8 cellular contexts compared by ENCODE assay signal in genomic region chr16:12035404-12036147, GRCh38. TPM values are rescaled to one million over a fixed set of nuclear protein-coding genes. Genes with fewer than 3 reads are reported as not detected.
DNase-seq lines count a peak whose midpoint lies in the region; ATAC-seq and TF ChIP-seq lines count a peak whose summit lies in the region.
"Not testable (repeated sequence)": the region's sequence is repeated elsewhere in the genome, so short reads cannot be mapped to it uniquely, and the experiment has no call there.

No MANE protein-coding gene starts in this region.

- H3K79me2 ChIP-seq in osteoblast (ENCODE audit: insufficient read depth, low read length): not testable (repeated sequence)

- H3K27ac ChIP-seq in esophagus (ENCODE audit: low read depth in 2 of 2, low read length in 1 of 2): peak overlapping the region; percentile 13 to 76
- peak overlapping the region in 8 of 10 donors; percentile 2 to 75 (median 53) for H3K27ac ChIP-seq in heart right ventricle
- H3K27ac ChIP-seq in right lobe of liver: not testable (repeated sequence)
- peak overlapping the region; percentile 23 for H3K27ac ChIP-seq in osteoblast (ENCODE audit: low read depth, low read length)
- H3K27ac ChIP-seq in stomach: peak overlapping the region in 4 of 5 donors; percentile 45 to 70 (median 52)
- H3K27ac ChIP-seq in aorta (ENCODE audit: low read depth in 1 of 2, low read length in 2 of 2): peak overlapping the region in 1 of 2 donors; percentile 25

- DNase-seq in activated T-cell treated with anti-CD3 and anti-CD28 coated beads, Interleukin-2, amount 50 U/mL, for 72 hours; right lobe of liver; osteoblast (ENCODE audit: insufficient read length, low spot score, missing footprints); stomach; aorta: not testable (repeated sequence)
- peak in 1 of 2 donors; percentile 42 for DNase-seq in heart right ventricle

- not testable (repeated sequence) for H3K4me1 Mint-ChIP-seq in activated T-cell treated with anti-CD3 and anti-CD28 coated beads, Interleukin-2, amount 50 U/mL, for 72 hours (ENCODE audit: low read depth)

- TF ChIP-seq CTCF in heart right ventricle (IDR thresholded peaks at IDR 0.05); right lobe of liver (IDR thresholded peaks at IDR 0.05); osteoblast (IDR thresholded peaks at IDR 0.05; ENCODE audit: extremely low read depth, low read depth, low read length); stomach (IDR thresholded peaks at IDR 0.05): not testable (repeated sequence)

- not testable (repeated sequence) for TF ChIP-seq EP300 in stomach (IDR thresholded peaks at IDR 0.05)

- not testable (repeated sequence) for H3K4me3 Mint-ChIP-seq in activated T-cell treated with anti-CD3 and anti-CD28 coated beads, Interleukin-2, amount 50 U/mL, for 72 hours

- TF ChIP-seq POLR2A in right lobe of liver (IDR thresholded peaks at IDR 0.05); stomach (IDR thresholded peaks at IDR 0.05): not testable (repeated sequence)

- not testable (repeated sequence) for H3K9me3 Mint-ChIP-seq in activated T-cell treated with anti-CD3 and anti-CD28 coated beads, Interleukin-2, amount 50 U/mL, for 72 hours

- not testable (repeated sequence) for H3K9me3 ChIP-seq in esophagus (ENCODE audit: control insufficient read depth in 2 of 2, insufficient read depth in 1 of 2, low read depth in 1 of 2, low read length in 1 of 2); heart right ventricle; right lobe of liver; osteoblast (ENCODE audit: low read depth, low read length); stomach; aorta (ENCODE audit: control insufficient read depth, low read length)

- H3K36me3 Mint-ChIP-seq in activated T-cell treated with anti-CD3 and anti-CD28 coated beads, Interleukin-2, amount 50 U/mL, for 72 hours (ENCODE audit: insufficient read depth in 2 of 2): not testable (repeated sequence)

- intact Hi-C loops in heart right ventricle (cut with DNase I): loop anchor here in 1 of 10 donors (5.0 kb wide), 1 partner anchor 58 kb away; the partner anchor contains the start of gene SNX29
- intact Hi-C loops in right lobe of liver (cut with DNase I); stomach (cut with DNase I; ENCODE audit: low total_unique reads); aorta (cut with DNase I): not testable (repeated sequence)

- not testable (repeated sequence) for H3K4me3 ChIP-seq in esophagus (ENCODE audit: low read depth in 1 of 2, low read length in 2 of 2); heart right ventricle; right lobe of liver; osteoblast (ENCODE audit: insufficient read depth, low read length); stomach; aorta (ENCODE audit: low read length in 2 of 2)

- H3K4me2 ChIP-seq in osteoblast (ENCODE audit: insufficient read depth, low read length): not testable (repeated sequence)

- peak overlapping the region; percentile 51 for H2AFZ ChIP-seq in osteoblast (ENCODE audit: low read length)

- H3K27me3 Mint-ChIP-seq in activated T-cell treated with anti-CD3 and anti-CD28 coated beads, Interleukin-2, amount 50 U/mL, for 72 hours (ENCODE audit: low read depth): not testable (repeated sequence)

- H3K36me3 ChIP-seq in esophagus (ENCODE audit: control insufficient read depth in 2 of 2, insufficient read depth in 2 of 2, low read length in 1 of 2); heart right ventricle; right lobe of liver; osteoblast (ENCODE audit: insufficient read depth, low read length); aorta (ENCODE audit: control insufficient read depth in 1 of 2, insufficient read depth in 2 of 2, low read length in 1 of 2): not testable (repeated sequence)
- peaks cover 0 to 11% (median 4%) of the 10 kb centered on the region in 4 donors for H3K36me3 ChIP-seq in stomach

- ATAC-seq in HG02852 (IDR thresholded peaks at IDR 0.05; ENCODE audit: unreplicated experiment): peak; percentile 8
- ATAC-seq in activated T-cell treated with anti-CD3 and anti-CD28 coated beads, Interleukin-2, amount 50 U/mL, for 72 hours (replicated peaks in 1 of 2): not testable (repeated sequence)
- ATAC-seq in heart right ventricle: peak; percentile 35 to 87 (median 58)
- ATAC-seq in right lobe of liver: peak; percentile 44 to 71 (median 62)
- peak; percentile 33 for ATAC-seq in aorta (ENCODE audit: low FRiP score)

- peak overlapping the region; percentile 60 for H3K27ac Mint-ChIP-seq in activated T-cell treated with anti-CD3 and anti-CD28 coated beads, Interleukin-2, amount 50 U/mL, for 72 hours

- not testable (repeated sequence) for H4K20me1 ChIP-seq in osteoblast (ENCODE audit: insufficient read depth, low read length)

- H3K4me1 ChIP-seq in esophagus (ENCODE audit: control insufficient read depth in 2 of 2, insufficient read depth in 2 of 2, low read length in 1 of 2); right lobe of liver; aorta (ENCODE audit: control insufficient read depth in 1 of 2, insufficient read depth in 2 of 2, low read length in 2 of 2): not testable (repeated sequence)
- H3K4me1 ChIP-seq in heart right ventricle (peaks cover 0 to 44% (median 26%) of the 10 kb centered on the region in 9 donors), osteoblast (ENCODE audit: insufficient read depth, low read length) (peaks cover 15% of the 10 kb centered on the region), stomach (peaks cover 10 to 34% (median 29%) of the 10 kb centered on the region in 4 donors)

- H3K27me3 ChIP-seq in esophagus (ENCODE audit: control insufficient read depth in 1 of 2, insufficient read depth in 2 of 2, low read length in 2 of 2); heart right ventricle; right lobe of liver; osteoblast (ENCODE audit: insufficient read depth, low read length); stomach; aorta (ENCODE audit: control insufficient read depth in 1 of 2, insufficient read depth in 2 of 2, low read length in 1 of 2): not testable (repeated sequence)

- WGBS in esophagus, 2 donors: 38 to 52% methylated on average over 5 of the region's 5 CpGs
- WGBS in heart right ventricle, 2 donors: 40 to 43% methylated on average over 5 of the region's 5 CpGs
- 38% methylated on average over 5 of the region's 5 CpGs for WGBS in right lobe of liver (ENCODE audit: insufficient coverage, low coverage, low lambda C conversion rate, missing lambda C conversion rate)
- 43 to 56% (median 47%) methylated on average over 5 of the region's 5 CpGs for WGBS in stomach, 5 donors
- 26 to 47% methylated on average over 5 of the region's 5 CpGs for WGBS in aorta, 2 donors

RNA-seq across cellular contexts. Expression of gene SNX29, which starts 59.0 kb away (rescaled TPM):
- total RNA-seq in activated T-cell treated with anti-CD3 and anti-CD28 coated beads, Interleukin-2, amount 50 U/mL, for 72 hours: 10 to 100 TPM; 10.1 to 13.4 TPM
- 1 to 10 TPM; 3.4 to 6.3 TPM for polyA plus RNA-seq in esophagus
- 10 to 100 TPM; 10.8 to 23.9 (median 14.0) TPM for total RNA-seq in heart right ventricle
- polyA plus RNA-seq in heart right ventricle: 1 to 10 TPM; 2.1 to 2.8 TPM
- total RNA-seq in right lobe of liver: 1 to 10 TPM; 5.1 to 9.8 (median 8.1) TPM
- total RNA-seq in osteoblast: 30.8 and 34.5 TPM in 2 replicates
- total RNA-seq in stomach: 10 to 100 TPM; 17.1 to 37.5 (median 18.9) TPM
- polyA plus RNA-seq in stomach: 1 to 10 TPM; 3.0 to 4.7 (median 3.7) TPM
- total RNA-seq in aorta: 10 to 100 TPM; 39.7 to 78.0 TPM
- polyA plus RNA-seq in aorta: 1 to 10 TPM; 4.9 to 5.4 TPM
